In genomic region chr22:36319595-36320497, GRCh38 we compare ENCODE assay signal across 14 cellular contexts.
DNase-seq lines count a peak whose midpoint lies in the region; ATAC-seq, FAIRE-seq and TF ChIP-seq lines count a peak whose summit lies in the region.
"Had no signal": no experiment of that assay in that cellular context is flagged by ENCODE, and none has a peak within 500 bp of the region (broad histone marks: within the 10 kb centered on the region; RNA-seq: fewer than 3 reads in every experiment).

No MANE protein-coding gene starts in this region.

- peaks cover 85% of the 10 kb centered on the region for H3K36me3 ChIP-seq in CD8-positive, alpha-beta T cell (ENCODE audit: insufficient read depth, low read length)
- peaks cover 100% of the 10 kb centered on the region for H3K36me3 ChIP-seq in RWPE2 (ENCODE audit: low read depth)
- peaks cover 67 to 73% of the 10 kb centered on the region in 2 experiments for H3K36me3 ChIP-seq in endothelial cell of umbilical vein (ENCODE audit: control insufficient read depth in 2 of 2, extremely low read depth in 1 of 2, insufficient read depth in 2 of 2, low read length in 2 of 2)
- peaks cover 29 to 53% of the 10 kb centered on the region in 2 donors for H3K36me3 ChIP-seq in prostate gland
- no peaks in the 10 kb centered on the region for H3K36me3 ChIP-seq in testis (ENCODE audit: low read depth, missing control alignments)
- H3K36me3 ChIP-seq: ovary had no signal

- no peaks in the 10 kb centered on the region for H4K20me1 ChIP-seq in endothelial cell of umbilical vein (replicated peaks; ENCODE audit: control insufficient read depth, extremely low read depth, insufficient read depth, low read length)

- no peaks in the 10 kb centered on the region for H3K9me1 ChIP-seq in endothelial cell of umbilical vein (replicated peaks; ENCODE audit: control insufficient read depth, extremely low read depth, insufficient read depth, low read length)

- no peaks in the 10 kb centered on the region for H3K4me1 ChIP-seq in CD8-positive, alpha-beta T cell (ENCODE audit: insufficient read depth, low read length)
- H3K4me1 ChIP-seq in RWPE2 (ENCODE audit: insufficient read depth, poor library complexity, severe bottlenecking): peaks cover 3% of the 10 kb centered on the region
- H3K4me1 ChIP-seq in endothelial cell of umbilical vein (ENCODE audit: control insufficient read depth, extremely low read depth, insufficient read depth, low read length): peaks cover 47% of the 10 kb centered on the region
- peaks cover 21% of the 10 kb centered on the region for H3K4me1 ChIP-seq in prostate gland (replicated peaks)
- H3K4me1 ChIP-seq in testis: peaks cover 20% of the 10 kb centered on the region

- ATAC-seq in CD8-positive, alpha-beta T cell: no peak
- ATAC-seq in RWPE2 (ENCODE audit: low read depth): no peak
- ATAC-seq: esophagus mucosa had no signal

- H3K9ac ChIP-seq in endothelial cell of umbilical vein (replicated peaks; ENCODE audit: extremely low read depth, insufficient read depth, low read length): no peak overlapping the region

- peaks cover 4% of the 10 kb centered on the region for H3K4me1 Mint-ChIP-seq in CD8-positive, alpha-beta T cell (ENCODE audit: low read depth)

- intact Hi-C loops in CD8-positive, alpha-beta T cell (cut with DNase I, micrococcal nuclease): no loop called here
- intact Hi-C loops in endothelial cell of umbilical vein (cut with micrococcal nuclease) (no loop called here), prostate gland (cut with DNase I) (no loop called here), testis (cut with DNase I; ENCODE audit: low total_unique reads) (loop anchor here (10.0 kb wide), 1 partner anchor 65 kb away; the partner anchor contains the start of gene MYH9)

- POLR2A ChIA-PET in CD8-positive, alpha-beta T cell (lab: Charles Lee): no interaction called here
- POLR2A ChIA-PET in endothelial cell of umbilical vein (lab: Charles Lee): no interaction called here

- peaks cover 80% of the 10 kb centered on the region for H3K79me2 ChIP-seq in endothelial cell of umbilical vein (ENCODE audit: control insufficient read depth, insufficient read depth, low read length)

- H3K9me3 Mint-ChIP-seq in CD8-positive, alpha-beta T cell: no peaks in the 10 kb centered on the region

- no peaks in the 10 kb centered on the region for H3K27me3 ChIP-seq in CD8-positive, alpha-beta T cell (ENCODE audit: insufficient read depth, low read length)
- H3K27me3 ChIP-seq in RWPE2 (ENCODE audit: insufficient read depth, poor library complexity, severe bottlenecking) (no peaks in the 10 kb centered on the region), endothelial cell of umbilical vein (ENCODE audit: control insufficient read depth in 2 of 2, insufficient read depth in 2 of 2, low read length in 2 of 2) (no peaks in the 10 kb centered on the region), prostate gland (replicated peaks; ENCODE audit: insufficient read depth) (no peaks in the 10 kb centered on the region), testis (no peaks in the 10 kb centered on the region)
- H3K27me3 ChIP-seq: ovary, SJSA1 had no signal

- DNase-seq in CD8-positive, alpha-beta T cell: peak in 1 of 7 experiments; percentile 13
- peak; percentile 58 for DNase-seq in RWPE2 (ENCODE audit: low spot score)
- DNase-seq in endothelial cell of umbilical vein (ENCODE audit: low read depth, low spot score): no peak
- no peak for DNase-seq in prostate gland (ENCODE audit: low spot score)
- no peak for DNase-seq in testis
- no peak for DNase-seq in mesenteric fat pad (ENCODE audit: low spot score)
- no peak for DNase-seq in epidermal melanocyte (ENCODE audit: insufficient read length, low spot score)
- DNase-seq in HuH-7.5 (ENCODE audit: low spot score): no peak
- DNase-seq: amygdala, MM.1S, NCI-H524 treated with DMSO at 0.1 percent for 48 hours, ovary had no signal

- H3K36me3 Mint-ChIP-seq in CD8-positive, alpha-beta T cell: peaks cover 90% of the 10 kb centered on the region

- no peak overlapping the region for H3K4me3 Mint-ChIP-seq in CD8-positive, alpha-beta T cell

- CTCF ChIA-PET in CD8-positive, alpha-beta T cell (lab: Charles Lee): interaction anchor here (0.8 to 1.3 kb wide), 3 partner anchors 18 to 150 kb away, joined by 3 to 6 read pairs (median 3); no protein-coding TSS in a partner anchor
- CTCF ChIA-PET in endothelial cell of umbilical vein (lab: Charles Lee): interaction anchor here (1.5 kb wide), 1 partner anchor 150 kb away, joined by 4 read pairs; no protein-coding TSS in a partner anchor

- no peaks in the 10 kb centered on the region for H3K9me3 ChIP-seq in CD8-positive, alpha-beta T cell (ENCODE audit: low read length)
- H3K9me3 ChIP-seq in RWPE2 (ENCODE audit: severe bottlenecking) (no peaks in the 10 kb centered on the region), endothelial cell of umbilical vein (replicated peaks; ENCODE audit: control insufficient read depth, insufficient read depth, low read length) (no peaks in the 10 kb centered on the region), prostate gland (no peaks in the 10 kb centered on the region), testis (no peaks in the 10 kb centered on the region)
- H3K9me3 ChIP-seq: ovary, SJSA1 had no signal

- no peak overlapping the region for H3K4me2 ChIP-seq in endothelial cell of umbilical vein (ENCODE audit: insufficient read depth, low read length)

- dilution Hi-C loops in endothelial cell of umbilical vein (cut with MboI; ENCODE audit: extremely low pct_ligation_motif_present, low sequenced_read_pairs): no loop called here

- H3K4me3 ChIP-seq in CD8-positive, alpha-beta T cell (ENCODE audit: low read depth, low read length): no peak overlapping the region
- H3K4me3 ChIP-seq in RWPE2 (ENCODE audit: severe bottlenecking) (no peak overlapping the region), endothelial cell of umbilical vein (replicated peaks in 1 of 3; ENCODE audit: insufficient read depth in 1 of 3, low read depth in 1 of 3, low read length in 3 of 3) (no peak overlapping the region), prostate gland (no peak overlapping the region), testis (no peak overlapping the region)
- H3K4me3 ChIP-seq: ovary, SJSA1 had no signal

- TF ChIP-seq POLR2A in endothelial cell of umbilical vein (IDR thresholded peaks at IDR 0.05; ENCODE audit: low read depth, low read length): no peak
- no peak for TF ChIP-seq POLR2A in prostate gland (IDR thresholded peaks at IDR 0.05)
- TF ChIP-seq POLR2A in testis (IDR thresholded peaks at IDR 0.05): no peak

- TSS peak; percentile 9 for BruUV-seq in endothelial cell of umbilical vein (replicated peaks; lab: Mats Ljungman, UMichigan)

- H3K27me3 Mint-ChIP-seq in CD8-positive, alpha-beta T cell (ENCODE audit: low read depth): no peaks in the 10 kb centered on the region

- 86% methylated on average over 26 of the region's 26 CpGs for WGBS in prostate gland
- WGBS in testis, 2 donors: 88% methylated on average over 21 to 26 of the region's 26 CpGs

- no peak for TF ChIP-seq CTCF in CD8-positive, alpha-beta T cell (IDR thresholded peaks at IDR 0.05)
- TF ChIP-seq CTCF in RWPE2 (IDR thresholded peaks at IDR 0.05; ENCODE audit: poor library complexity, severe bottlenecking) (no peak), endothelial cell of umbilical vein (IDR thresholded peaks at IDR 0.05; ENCODE audit: extremely low read depth in 1 of 2, insufficient read depth in 1 of 2, low read depth in 1 of 2, low read length in 2 of 2) (no peak), prostate gland (IDR thresholded peaks at IDR 0.05) (no peak), testis (IDR thresholded peaks at IDR 0.05) (no peak)

- no peak for FAIRE-seq in endothelial cell of umbilical vein (lab: Jason Lieb, UNC)

- H2AFZ ChIP-seq in endothelial cell of umbilical vein (ENCODE audit: low read depth, low read length): no peak overlapping the region

- peak overlapping the region; percentile 52 for H3K27ac Mint-ChIP-seq in CD8-positive, alpha-beta T cell

- H3K27ac ChIP-seq in CD8-positive, alpha-beta T cell (ENCODE audit: low read depth, low read length): no peak overlapping the region
- H3K27ac ChIP-seq in RWPE2 (ENCODE audit: poor library complexity, severe bottlenecking): peak overlapping the region; percentile 100
- no peak overlapping the region for H3K27ac ChIP-seq in endothelial cell of umbilical vein (ENCODE audit: insufficient read depth, low read depth, low read length)
- H3K27ac ChIP-seq in prostate gland: peak overlapping the region; percentile 94 to 96
- no peak overlapping the region for H3K27ac ChIP-seq in testis
- H3K27ac ChIP-seq: ovary, SJSA1 had no signal

TF ChIP-seq in endothelial cell of umbilical vein, 7 proteins besides CTCF, POLR2A, EP300 and RAD21:
- TF ChIP-seq POLR2AphosphoS5 (IDR thresholded peaks at IDR 0.05; ENCODE audit: insufficient read depth, low read depth, low read length) (peak; percentile 50), FOS (IDR thresholded peaks at IDR 0.05; ENCODE audit: borderline replicate concordance, insufficient read depth, low read length) (no peak), MYC (IDR thresholded peaks at IDR 0.05; ENCODE audit: low read depth, low read length) (no peak)

Comparison
In these comparisons a context has a peak if more than half of its experiments do, and no peak if none do; other contexts are left out.
1. H3K27ac ChIP-seq: peak in RWPE2 (single experiment) and prostate gland (2 of 2); none in CD8-positive, alpha-beta T cell (single experiment), endothelial cell of umbilical vein (single experiment) and testis (0 of 2).